In the genomic region with DNA sequence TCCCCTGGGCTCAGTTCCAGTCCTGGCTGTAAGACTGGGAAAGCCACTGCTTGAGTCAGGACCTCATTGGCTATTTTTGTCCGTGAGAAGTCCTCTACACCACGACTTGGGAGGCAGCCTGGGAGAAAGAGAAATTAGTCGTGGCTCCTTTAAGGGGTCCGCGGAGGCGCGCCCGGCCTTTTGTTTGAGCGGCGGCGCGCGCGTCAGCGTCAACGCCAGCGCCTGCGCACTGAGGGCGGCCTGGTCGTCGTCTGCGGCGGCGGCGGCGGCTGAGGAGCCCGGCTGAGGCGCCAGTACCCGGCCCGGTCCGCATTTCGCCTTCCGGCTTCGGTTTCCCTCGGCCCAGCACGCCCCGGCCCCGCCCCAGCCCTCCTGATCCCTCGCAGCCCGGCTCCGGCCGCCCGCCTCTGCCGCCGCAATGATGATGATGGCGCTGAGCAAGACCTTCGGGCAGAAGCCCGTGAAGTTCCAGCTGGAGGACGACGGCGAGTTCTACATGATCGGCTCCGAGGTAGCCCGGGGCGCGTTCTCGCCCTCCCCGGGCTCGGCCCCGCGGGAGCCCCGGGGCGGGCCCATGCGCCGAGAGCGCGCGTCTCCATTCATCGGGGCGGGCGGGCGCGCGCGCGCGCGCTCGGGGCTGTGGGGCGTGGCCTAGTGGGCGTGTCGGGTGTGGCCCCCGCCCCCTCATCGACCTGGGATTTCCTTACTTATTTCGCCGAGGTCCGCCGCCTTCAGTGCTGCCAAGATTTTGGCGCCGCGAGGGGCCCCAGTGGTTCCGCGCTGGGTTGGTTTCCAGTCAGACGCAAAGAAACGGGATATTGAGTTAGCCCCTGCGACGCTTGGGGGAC, we compare ENCODE assay signal across 8 cellular contexts. TPM values are rescaled to one million over a fixed set of nuclear protein-coding genes. Genes with fewer than 3 reads are reported as not detected.
A peak's percentile ranks its signal among the peaks of the same experiment; 100 is the strongest.
DNase-seq lines count a peak whose midpoint lies in the region; ATAC-seq and TF ChIP-seq lines count a peak whose summit lies in the region.

Gene SMARCB1 (plus strand): TSS at position 215 of the 848 bp plus-strand sequence. CDS start 204 bp downstream, at position 419.

- TF ChIP-seq CTCF in GM10266 (IDR thresholded peaks at IDR 0.05; ENCODE audit: control insufficient read depth, insufficient read depth, low read depth, missing control alignments), result no peak
- TF ChIP-seq CTCF in left ventricle myocardium inferior (IDR thresholded peaks at IDR 0.05; ENCODE audit: borderline replicate concordance), result peak; percentile 19
- TF ChIP-seq CTCF in prostate gland (IDR thresholded peaks at IDR 0.05), result peak in 2 of 4 experiments; percentile 11 to 16
- TF ChIP-seq CTCF in upper lobe of right lung (IDR thresholded peaks at IDR 0.05), result no peak

- no peaks in the 10 kb centered on the region for H3K27me3 Mint-ChIP-seq in T-helper 1 cell treated with Interleukin-12 subunit alpha and Interleukin-12 subunit beta and Interleukin-4 antibody, amounts not matched to agents 30 μg/mL and 1 μg/mL, for 36 hours (ENCODE audit: low read depth)

- H3K4me3 Mint-ChIP-seq in T-helper 1 cell treated with Interleukin-12 subunit alpha and Interleukin-12 subunit beta and Interleukin-4 antibody, amounts not matched to agents 30 μg/mL and 1 μg/mL, for 36 hours, result peak within 1 kb of the TSS; percentile 90

- peak; percentile 66 for ATAC-seq in HG02588 (IDR thresholded peaks at IDR 0.05; ENCODE audit: unreplicated experiment)
- ATAC-seq in upper lobe of right lung, result peak; percentile 98

- peaks cover 2% of the 10 kb centered on the region for H3K36me3 ChIP-seq in left ventricle myocardium inferior
- no peaks in the 10 kb centered on the region for H3K36me3 ChIP-seq in prostate gland
- H3K36me3 ChIP-seq in upper lobe of right lung, result peaks cover 5% of the 10 kb centered on the region

- peaks cover 27% of the 10 kb centered on the region for H3K4me1 Mint-ChIP-seq in T-helper 1 cell treated with Interleukin-12 subunit alpha and Interleukin-12 subunit beta and Interleukin-4 antibody, amounts not matched to agents 30 μg/mL and 1 μg/mL, for 36 hours (ENCODE audit: low read depth)

- H3K4me1 ChIP-seq in left ventricle myocardium inferior (peaks cover 64% of the 10 kb centered on the region), prostate gland (replicated peaks) (peaks cover 2% of the 10 kb centered on the region), upper lobe of right lung (peaks cover 28% of the 10 kb centered on the region)

- H3K36me3 Mint-ChIP-seq in T-helper 1 cell treated with Interleukin-12 subunit alpha and Interleukin-12 subunit beta and Interleukin-4 antibody, amounts not matched to agents 30 μg/mL and 1 μg/mL, for 36 hours (ENCODE audit: low read depth), result peaks cover 6% of the 10 kb centered on the region

- WGBS in prostate gland, result under 1% methylated on average over 81 of the region's 97 CpGs

- peak within 1 kb of the TSS; percentile 92 for H3K27ac Mint-ChIP-seq in T-helper 1 cell treated with Interleukin-12 subunit alpha and Interleukin-12 subunit beta and Interleukin-4 antibody, amounts not matched to agents 30 μg/mL and 1 μg/mL, for 36 hours

- DNase-seq in GM10266 (ENCODE audit: extremely low spot score) (peak; percentile 97), NCI-H128 (lab: John Stamatoyannopoulos, UW; ENCODE audit: unreplicated experiment) (peak; percentile 45), amniotic epithelial cell (ENCODE audit: low read depth) (peak; percentile 88), left ventricle myocardium inferior (peak; percentile 93), prostate gland (ENCODE audit: low spot score) (peak; percentile 85), upper lobe of right lung (peak; percentile 95)

- TF ChIP-seq POLR2A in prostate gland (IDR thresholded peaks at IDR 0.05), result peak; percentile 68

- H3K9me3 Mint-ChIP-seq in T-helper 1 cell treated with Interleukin-12 subunit alpha and Interleukin-12 subunit beta and Interleukin-4 antibody, amounts not matched to agents 30 μg/mL and 1 μg/mL, for 36 hours, result no peaks in the 10 kb centered on the region

- H3K9me3 ChIP-seq in left ventricle myocardium inferior (replicated peaks), result no peaks in the 10 kb centered on the region
- no peaks in the 10 kb centered on the region for H3K9me3 ChIP-seq in prostate gland
- no peaks in the 10 kb centered on the region for H3K9me3 ChIP-seq in upper lobe of right lung

- intact Hi-C loops in left ventricle myocardium inferior (cut with micrococcal nuclease) (no loop called here), prostate gland (cut with DNase I) (loop anchor here (5.0 kb wide), 1 partner anchor 60 kb away; no protein-coding TSS in a partner anchor), upper lobe of right lung (cut with DNase I) (no loop called here)

- H3K4me3 ChIP-seq in left ventricle myocardium inferior (peak within 1 kb of the TSS; percentile 95), prostate gland (peak within 1 kb of the TSS; percentile 95 to 97), upper lobe of right lung (peak within 1 kb of the TSS; percentile 94)

- H3K27ac ChIP-seq in left ventricle myocardium inferior (replicated peaks) (peak within 1 kb of the TSS; percentile 100), prostate gland (peak within 1 kb of the TSS; percentile 100), upper lobe of right lung (peak within 1 kb of the TSS; percentile 99)

- H3K27me3 ChIP-seq in left ventricle myocardium inferior (ENCODE audit: low read depth), result no peaks in the 10 kb centered on the region
- H3K27me3 ChIP-seq in prostate gland (replicated peaks; ENCODE audit: insufficient read depth), result no peaks in the 10 kb centered on the region
- no peaks in the 10 kb centered on the region for H3K27me3 ChIP-seq in upper lobe of right lung

RNA-seq across cellular contexts. Expression of gene SMARCB1, which starts in this region (rescaled TPM):
- total RNA-seq in left ventricle myocardium inferior (52.0 TPM), prostate gland (100 to 1,000 TPM in 1 of 2 donors, 10 to 100 TPM in 1; 77.2 to 136 TPM), upper lobe of right lung (59.6 TPM)

Comparison
In these comparisons a context has a peak if more than half of its experiments do, and no peak if none do; other contexts are left out.
1. Peak in every context shown above with its lines: DNase-seq, ATAC-seq, H3K4me3 ChIP-seq and H3K27ac ChIP-seq.
2. DNase-seq: peak in every context shown above with its lines; median percentile 97 in GM10266; 95 in upper lobe of right lung; 93 in left ventricle myocardium inferior; 88 in amniotic epithelial cell; 85 in prostate gland; 45 in NCI-H128.